ENCODE assay signal across 20 cellular contexts in the genomic region with DNA sequence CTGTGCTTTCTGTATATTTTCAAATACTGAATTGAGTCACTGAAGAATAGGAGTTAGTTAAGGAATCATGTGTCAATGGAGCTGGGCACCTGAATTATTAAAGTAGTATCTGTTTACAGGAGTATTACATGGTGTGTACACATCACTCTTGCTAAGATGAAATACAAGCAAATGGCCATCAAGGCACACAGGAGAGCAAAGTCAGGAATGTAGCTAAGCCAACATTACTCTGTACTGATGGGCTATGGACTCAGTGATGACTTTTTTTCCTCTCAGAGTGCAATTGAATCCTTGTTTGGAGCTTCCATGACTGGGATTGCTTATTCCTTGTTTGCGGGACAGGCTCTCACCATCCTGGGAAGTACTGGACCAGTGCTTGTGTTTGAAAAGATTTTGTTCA. TPM values are rescaled to one million over a fixed set of nuclear protein-coding genes. Genes with fewer than 3 reads are reported as not detected.
A peak's percentile ranks its signal among the peaks of the same experiment; 100 is the strongest.
DNase-seq lines count a peak whose midpoint lies in the region; ATAC-seq, FAIRE-seq and TF ChIP-seq lines count a peak whose summit lies in the region.
"Had no signal": no experiment of that assay in that cellular context is flagged by ENCODE, and none has a peak within 500 bp of the region (broad histone marks: within the 10 kb centered on the region; RNA-seq: fewer than 3 reads in every experiment).

No MANE protein-coding gene starts in this region.

- H4K20me1 ChIP-seq in HepG2 (ENCODE audit: insufficient read depth, low read length) (no peaks in the 10 kb centered on the region), GM23338 (replicated peaks; ENCODE audit: insufficient read depth) (no peaks in the 10 kb centered on the region)
- H4K20me1 ChIP-seq: BLaER1 treated with 17β-estradiol and CSF1 and Interleukin-3, amounts not matched to agents 10 nM and 100 nM had no signal

- no peak for TF ChIP-seq RAD21 in HepG2 (CRISPR knock-in tag; IDR thresholded peaks at IDR 0.05)

- WGBS in HepG2 (ENCODE audit: low lambda C conversion rate) = 0% methylated on average over 1 of the region's 1 CpG
- WGBS in right lobe of liver (ENCODE audit: insufficient coverage, low coverage, low lambda C conversion rate, missing lambda C conversion rate) = 100% methylated on average over 1 of the region's 1 CpG

- no peak overlapping the region for H3K9ac ChIP-seq in HepG2 (ENCODE audit: insufficient read depth, low read depth, low read length)
- H3K9ac ChIP-seq: BLaER1 treated with 17β-estradiol and CSF1 and Interleukin-3, amounts not matched to agents 10 nM and 100 nM had no signal

- H3K4me1 ChIP-seq in HepG2 (ENCODE audit: insufficient read depth, low read length) (peaks cover 13% of the 10 kb centered on the region), right lobe of liver (no peaks in the 10 kb centered on the region), GM23338 (ENCODE audit: insufficient read depth) (no peaks in the 10 kb centered on the region)
- H3K4me1 ChIP-seq: A549 had no signal

- H3K27me3 ChIP-seq in HepG2 (ENCODE audit: control insufficient read depth in 1 of 2, insufficient read depth in 2 of 2, low read length in 2 of 2) = no peaks in the 10 kb centered on the region
- H3K27me3 ChIP-seq in right lobe of liver = no peaks in the 10 kb centered on the region
- no peaks in the 10 kb centered on the region for H3K27me3 ChIP-seq in GM23338 (ENCODE audit: insufficient read depth)
- H3K27me3 ChIP-seq: BLaER1 treated with 17β-estradiol and CSF1 and Interleukin-3, amounts not matched to agents 10 nM and 100 nM had no signal

- H3K9me3 ChIP-seq in HepG2 (ENCODE audit: low read length) (no peaks in the 10 kb centered on the region), right lobe of liver (no peaks in the 10 kb centered on the region)
- H3K9me3 ChIP-seq: A549; BLaER1 treated with 17β-estradiol and CSF1 and Interleukin-3, amounts not matched to agents 10 nM and 100 nM; Caco-2 had no signal

- no peak for TF ChIP-seq POLR2A in HepG2 (IDR thresholded peaks at IDR 0.05; ENCODE audit: insufficient read depth in 1 of 2, low read depth in 2 of 2, low read length in 2 of 2)
- no peak for TF ChIP-seq POLR2A in right lobe of liver (IDR thresholded peaks at IDR 0.05)

- FAIRE-seq in HepG2 (lab: Jason Lieb, UNC) = no peak
- FAIRE-seq: A549, D721Med, G401.6, GM12891 had no signal

- POLR2A ChIA-PET in HepG2 (lab: Yijun Ruan, JAX) = no interaction called here

- no peak overlapping the region for H3K27ac ChIP-seq in HepG2 (ENCODE audit: extremely low read length, insufficient read depth, low read length)
- H3K27ac ChIP-seq in right lobe of liver = no peak overlapping the region
- H3K27ac ChIP-seq in GM23338 (ENCODE audit: low read depth) = peak overlapping the region; percentile 45; the same call in 1 of the 2 replicates
- H3K27ac ChIP-seq: 22Rv1; A549; BLaER1 treated with 17β-estradiol and CSF1 and Interleukin-3, amounts not matched to agents 10 nM and 100 nM; C4-2B had no signal

- H2AFZ ChIP-seq in HepG2 (ENCODE audit: low read length) (no peak overlapping the region), GM23338 (no peak overlapping the region)

- no peak for TF ChIP-seq CTCF in HepG2 (CRISPR knock-in tag; IDR thresholded peaks at IDR 0.05)
- TF ChIP-seq CTCF in right lobe of liver (IDR thresholded peaks at IDR 0.05) = no peak
- TF ChIP-seq CTCF in GM23338 (conservative IDR thresholded peaks at IDR 0.05; ENCODE audit: low read depth in 2 of 2) = no peak

- H3K79me2 ChIP-seq in HepG2 (ENCODE audit: insufficient read depth, low read length) (no peaks in the 10 kb centered on the region), GM23338 (replicated peaks; ENCODE audit: insufficient read depth) (no peaks in the 10 kb centered on the region)

- DNase-seq in HepG2 (ENCODE audit: low spot score) (peak; percentile 23), right lobe of liver (no peak), GM23338 (ENCODE audit: low spot score) (no peak)
- DNase-seq in stimulated activated effector memory CD8-positive, alpha-beta T cell treated with anti-CD3 and anti-CD28 coated beads, Interleukin-12 subunit alpha, Interleukin-12 subunit beta, amount 100 ng/mL, for 72 hours (ENCODE audit: low spot score in 2 of 2) = no peak
- DNase-seq: AML-193; Calu3; CD4-positive, alpha-beta T cell; CD8-positive, alpha-beta T cell; DMS79 treated with DMSO at 0.1 percent for 48 hours; GF-D8 had no signal

- H3K9me2 ChIP-seq in GM23338 (ENCODE audit: insufficient read depth) = no peaks in the 10 kb centered on the region

- in situ Hi-C loops in HepG2 (cut with HindIII; ENCODE audit: extremely low pct_ligation_motif_present, low pct_unique_long_range_greater_than_20kb) = no loop called here

- no TSS peak for BruUV-seq in HepG2 (replicated peaks; lab: Mats Ljungman, UMichigan)

- CTCF ChIA-PET in HepG2 (lab: Yijun Ruan, JAX; ENCODE audit: low intra/inter-chr PET ratio, low total read pairs) = no interaction called here

- ATAC-seq in HepG2 (peak; percentile 68), right lobe of liver (no peak), GM23338 (no peak), GM18867 (IDR thresholded peaks at IDR 0.05; ENCODE audit: unreplicated experiment) (no peak)
- ATAC-seq in stimulated activated effector memory CD8-positive, alpha-beta T cell treated with anti-CD3 and anti-CD28 coated beads, Interleukin-12 subunit alpha, Interleukin-12 subunit beta, amount 100 ng/mL, for 72 hours = no peak
- ATAC-seq: A549; CD8-positive, alpha-beta T cell had no signal

- H3K36me3 ChIP-seq in HepG2 (replicated peaks in 1 of 2; ENCODE audit: control insufficient read depth in 1 of 2, insufficient read depth in 2 of 2, low read length in 2 of 2) = no peaks in the 10 kb centered on the region
- no peaks in the 10 kb centered on the region for H3K36me3 ChIP-seq in right lobe of liver
- H3K36me3 ChIP-seq in GM23338 (ENCODE audit: insufficient read depth) = 0 out of 2 replicates have a peak, but pooled peaks cover 11% of the 10 kb centered on the region
- H3K36me3 ChIP-seq: BLaER1 treated with 17β-estradiol and CSF1 and Interleukin-3, amounts not matched to agents 10 nM and 100 nM had no signal

- H3K4me3 ChIP-seq in HepG2 (replicated peaks in 1 of 3; ENCODE audit: insufficient read depth in 1 of 3, low read depth in 2 of 3, low read length in 3 of 3) = no peak overlapping the region
- H3K4me3 ChIP-seq in right lobe of liver = no peak overlapping the region
- no peak overlapping the region for H3K4me3 ChIP-seq in GM23338
- H3K4me3 ChIP-seq: A549; BLaER1 treated with 17β-estradiol and CSF1 and Interleukin-3, amounts not matched to agents 10 nM and 100 nM had no signal

- no peak overlapping the region for H3K4me3 Mint-ChIP-seq in GM23338
- H3K4me3 Mint-ChIP-seq in stimulated activated effector memory CD8-positive, alpha-beta T cell treated with anti-CD3 and anti-CD28 coated beads, Interleukin-12 subunit alpha, Interleukin-12 subunit beta, amount 100 ng/mL, for 72 hours = no peak overlapping the region
- H3K4me3 Mint-ChIP-seq: B cell; CD4-positive, alpha-beta T cell; CD8-positive, alpha-beta T cell had no signal

- H3K9me3 Mint-ChIP-seq in GM23338 = no peaks in the 10 kb centered on the region
- H3K9me3 Mint-ChIP-seq in stimulated activated effector memory CD8-positive, alpha-beta T cell treated with anti-CD3 and anti-CD28 coated beads, Interleukin-12 subunit alpha, Interleukin-12 subunit beta, amount 100 ng/mL, for 72 hours = no peaks in the 10 kb centered on the region
- H3K9me3 Mint-ChIP-seq: CD4-positive, alpha-beta T cell; CD8-positive, alpha-beta T cell had no signal

- H3K27ac Mint-ChIP-seq in GM23338 = no peak overlapping the region
- no peak overlapping the region for H3K27ac Mint-ChIP-seq in stimulated activated effector memory CD8-positive, alpha-beta T cell treated with anti-CD3 and anti-CD28 coated beads, Interleukin-12 subunit alpha, Interleukin-12 subunit beta, amount 100 ng/mL, for 72 hours
- H3K27ac Mint-ChIP-seq: B cell; CD4-positive, alpha-beta T cell; CD8-positive, alpha-beta T cell had no signal

- no peaks in the 10 kb centered on the region for H3F3A ChIP-seq in GM23338 (replicated peaks; ENCODE audit: low read depth)

- H3K27me3 Mint-ChIP-seq in GM23338 (ENCODE audit: insufficient read depth, low read depth, poor library complexity) = no peaks in the 10 kb centered on the region
- H3K27me3 Mint-ChIP-seq: B cell; CD4-positive, alpha-beta T cell had no signal

- intact Hi-C loops in HepG2 (cut with micrococcal nuclease; ENCODE audit: unreplicated experiment) = no loop called here
- intact Hi-C loops in right lobe of liver (cut with DNase I) = no loop called here

- peaks cover 2% of the 10 kb centered on the region; the same call in 1 of the 3 replicates for H3K36me3 Mint-ChIP-seq in GM23338 (ENCODE audit: low read depth)
- H3K36me3 Mint-ChIP-seq in stimulated activated effector memory CD8-positive, alpha-beta T cell treated with anti-CD3 and anti-CD28 coated beads, Interleukin-12 subunit alpha, Interleukin-12 subunit beta, amount 100 ng/mL, for 72 hours = no peaks in the 10 kb centered on the region

- H3K4me2 ChIP-seq in HepG2 (ENCODE audit: low read depth, low read length) (no peak overlapping the region), GM23338 (no peak overlapping the region)
- H3K4me2 ChIP-seq: A549; BLaER1 treated with 17β-estradiol and CSF1 and Interleukin-3, amounts not matched to agents 10 nM and 100 nM had no signal

- no peak for TF ChIP-seq EP300 in HepG2 (IDR thresholded peaks at IDR 0.05; ENCODE audit: low read depth in 2 of 2, low read length in 2 of 2)
- no peak for TF ChIP-seq EP300 in HepG2 (CRISPR knock-in tag; IDR thresholded peaks at IDR 0.05; ENCODE audit: borderline replicate concordance)

- H3K4me1 Mint-ChIP-seq in GM23338 = no peaks in the 10 kb centered on the region; the same call in 2 of the 3 replicates
- no peaks in the 10 kb centered on the region for H3K4me1 Mint-ChIP-seq in stimulated activated effector memory CD8-positive, alpha-beta T cell treated with anti-CD3 and anti-CD28 coated beads, Interleukin-12 subunit alpha, Interleukin-12 subunit beta, amount 100 ng/mL, for 72 hours

RNA-seq across cellular contexts. Expression of a gene that starts 45.5 kb away (rescaled TPM):
- total RNA-seq in HepG2 (2016; rRNA removed; fragmentation: Illumina TruSeq; extraction: Trizol) (0.07 TPM in 1 of 2 replicates, not detected in the other), right lobe of liver (under 1 TPM; 0.04 to 0.55 (median 0.19) TPM)
- total RNA-seq in HepG2 (2016; cell fraction: cytosol; rRNA removed; fragmentation: Illumina TruSeq; extraction: Trizol; ENCODE audit: low read depth) = not detected in 2 replicates
- 0.06 and 0.10 TPM in 2 replicates for total RNA-seq in HepG2 (2016; cell fraction: insoluble cytoplasmic fraction; rRNA removed; fragmentation: Illumina TruSeq; extraction: Trizol)
- not detected in 2 replicates for total RNA-seq in HepG2 (2016; cell fraction: membrane; rRNA removed; fragmentation: Illumina TruSeq; extraction: Trizol)
- total RNA-seq in HepG2 (2016; cell fraction: nucleus; rRNA removed; fragmentation: Illumina TruSeq; extraction: Trizol) = 0.34 TPM in 1 of 2 replicates, not detected in the other
- polyA plus RNA-seq in HepG2 (2011; rRNA removed) (under 0.01 and 0.01 TPM in 2 replicates), GM23338 (2016; fragmentation: Nextera tagmentation; extraction: Ambion mirVana) (4.6 and 7.6 TPM in 2 replicates)
- 0.17 TPM in 1 of 2 replicates, not detected in the other for polyA plus RNA-seq in HepG2 (2011; cell fraction: cytosol; rRNA removed)
- 0.17 and 0.19 TPM in 2 replicates for polyA plus RNA-seq in HepG2 (2011; cell fraction: nucleus; rRNA removed)
- 0.05 TPM in 2 replicates for polyA plus RNA-seq in HepG2 (2012)
- polyA plus RNA-seq in HepG2 (2016; cell fraction: cytosol; fragmentation: Illumina TruSeq; extraction: Trizol; ENCODE audit: low read depth) = not detected in 2 replicates
- not detected in 2 replicates for polyA plus RNA-seq in HepG2 (2016; cell fraction: insoluble cytoplasmic fraction; fragmentation: Illumina TruSeq; extraction: Trizol; ENCODE audit: low read depth)
- not detected in 2 replicates for polyA plus RNA-seq in HepG2 (2016; cell fraction: membrane; fragmentation: Illumina TruSeq; extraction: Trizol; ENCODE audit: low read depth)
- polyA plus RNA-seq in HepG2 (2016; cell fraction: nucleus; fragmentation: Illumina TruSeq; extraction: Trizol; ENCODE audit: insufficient read depth, low read depth) = not detected in 2 replicates
- polyA minus RNA-seq in HepG2 (2011; rRNA and poly(A)+ RNA removed; ENCODE audit: low replicate concordance) = not detected in 2 replicates
- not detected in 2 replicates for polyA minus RNA-seq in HepG2 (2011; cell fraction: cytosol; rRNA and poly(A)+ RNA removed)
- 0.13 and 0.37 TPM in 2 replicates for polyA minus RNA-seq in HepG2 (2011; cell fraction: nucleus; rRNA and poly(A)+ RNA removed)
- 9.2 and 20.3 TPM in 2 replicates for total RNA-seq in GM23338 (2014; rRNA removed; shearing (Covaris generic))
